Comparison of ENCODE assay signal across 1 cellular context in genomic region chrX:108735680-108736508, GRCh38.
TF ChIP-seq lines count a peak whose summit lies in the region.

No MANE protein-coding gene starts in this region.

TF ChIP-seq in HepG2, 621 proteins besides CTCF, POLR2A, EP300 and RAD21 (continued from another document):
- TF ChIP-seq, protein P1, sequence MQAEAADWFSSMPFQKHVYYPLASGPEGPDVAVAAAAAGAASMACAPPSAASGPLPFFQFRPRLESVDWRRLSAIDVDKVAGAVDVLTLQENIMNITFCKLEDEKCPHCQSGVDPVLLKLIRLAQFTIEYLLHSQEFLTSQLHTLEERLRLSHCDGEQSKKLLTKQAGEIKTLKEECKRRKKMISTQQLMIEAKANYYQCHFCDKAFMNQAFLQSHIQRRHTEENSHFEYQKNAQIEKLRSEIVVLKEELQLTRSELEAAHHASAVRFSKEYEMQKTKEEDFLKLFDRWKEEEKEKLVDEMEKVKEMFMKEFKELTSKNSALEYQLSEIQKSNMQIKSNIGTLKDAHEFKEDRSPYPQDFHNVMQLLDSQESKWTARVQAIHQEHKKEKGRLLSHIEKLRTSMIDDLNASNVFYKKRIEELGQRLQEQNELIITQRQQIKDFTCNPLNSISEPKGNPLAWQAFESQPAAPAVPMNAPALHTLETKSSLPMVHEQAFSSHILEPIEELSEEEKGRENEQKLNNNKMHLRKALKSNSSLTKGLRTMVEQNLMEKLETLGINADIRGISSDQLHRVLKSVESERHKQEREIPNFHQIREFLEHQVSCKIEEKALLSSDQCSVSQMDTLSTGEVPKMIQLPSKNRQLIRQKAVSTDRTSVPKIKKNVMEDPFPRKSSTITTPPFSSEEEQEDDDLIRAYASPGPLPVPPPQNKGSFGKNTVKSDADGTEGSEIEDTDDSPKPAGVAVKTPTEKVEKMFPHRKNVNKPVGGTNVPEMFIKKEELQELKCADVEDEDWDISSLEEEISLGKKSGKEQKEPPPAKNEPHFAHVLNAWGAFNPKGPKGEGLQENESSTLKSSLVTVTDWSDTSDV (CRISPR knock-in tag; IDR thresholded peaks at IDR 0.05), result no peak
- no peak for TF ChIP-seq TMF1 (CRISPR knock-in tag; IDR thresholded peaks at IDR 0.05; ENCODE audit: low read depth)
- no peak for TF ChIP-seq RORA (CRISPR knock-in tag; IDR thresholded peaks at IDR 0.05)
- TF ChIP-seq ZNF569 (CRISPR knock-in tag; IDR thresholded peaks at IDR 0.05; ENCODE audit: borderline replicate concordance), result no peak
- no peak for TF ChIP-seq ZNF407 (CRISPR knock-in tag; IDR thresholded peaks at IDR 0.05; ENCODE audit: not compliant biosample characterization)
- TF ChIP-seq ZNF749 (CRISPR knock-in tag; IDR thresholded peaks at IDR 0.05; ENCODE audit: borderline replicate concordance), result no peak
- no peak for TF ChIP-seq NKX3-1 (CRISPR knock-in tag; IDR thresholded peaks at IDR 0.05)
- no peak for TF ChIP-seq PHF21A (CRISPR knock-in tag; IDR thresholded peaks at IDR 0.05)
- TF ChIP-seq SMAD9 (CRISPR knock-in tag; IDR thresholded peaks at IDR 0.05), result no peak
- no peak for TF ChIP-seq FOSL1 (CRISPR knock-in tag; IDR thresholded peaks at IDR 0.05; ENCODE audit: borderline replicate concordance)
- TF ChIP-seq ZNF816 (CRISPR knock-in tag; IDR thresholded peaks at IDR 0.05; ENCODE audit: borderline replicate concordance), result no peak
- no peak for TF ChIP-seq ZNF7 (CRISPR knock-in tag; IDR thresholded peaks at IDR 0.05)
- no peak for TF ChIP-seq ZNF331 (CRISPR knock-in tag; IDR thresholded peaks at IDR 0.05)
- no peak for TF ChIP-seq ZNF564 (CRISPR knock-in tag; IDR thresholded peaks at IDR 0.05)
- no peak for TF ChIP-seq KLF13 (CRISPR knock-in tag; IDR thresholded peaks at IDR 0.05)
